17 cellular contexts compared by ENCODE assay signal in the genomic region with DNA sequence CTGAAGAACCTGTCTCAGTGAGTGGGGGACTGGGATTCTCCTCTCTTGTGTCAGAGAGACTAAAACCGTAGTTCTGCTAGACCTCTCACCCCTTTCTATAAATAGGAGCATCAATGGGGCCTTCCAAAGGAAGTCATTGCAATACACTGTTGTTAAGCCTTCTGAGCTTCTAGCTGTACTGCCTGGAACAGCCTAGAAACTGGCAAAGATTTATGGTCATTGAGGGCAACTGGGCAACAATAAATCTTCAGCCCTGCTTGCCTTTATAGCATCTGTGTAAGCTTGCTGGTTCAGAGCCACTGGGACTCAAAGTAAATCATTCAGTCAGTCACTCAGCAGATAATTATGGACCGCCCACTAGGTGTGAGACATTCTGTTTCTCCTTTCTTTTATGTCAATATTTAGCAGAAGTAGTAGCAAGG. TPM values are rescaled to one million over a fixed set of nuclear protein-coding genes. Genes with fewer than 3 reads are reported as not detected.
DNase-seq lines count a peak whose midpoint lies in the region; ATAC-seq and TF ChIP-seq lines count a peak whose summit lies in the region.
"Had no signal": no experiment of that assay in that cellular context is flagged by ENCODE, and none has a peak within 500 bp of the region (broad histone marks: within the 10 kb centered on the region; RNA-seq: fewer than 3 reads in every experiment).

No MANE protein-coding gene starts in this region.

- no peak overlapping the region for H3K4me3 ChIP-seq in heart right ventricle
- H3K4me3 ChIP-seq: pancreas had no signal

- WGBS in heart right ventricle, 2 donors, result 46 to 49% methylated on average over 2 of the region's 2 CpGs

- no peak for TF ChIP-seq CTCF in heart right ventricle (IDR thresholded peaks at IDR 0.05)

- H3K4me1 ChIP-seq in heart right ventricle, result peaks cover 0 to 51% (median 26%) of the 10 kb centered on the region in 9 donors
- H3K4me1 ChIP-seq: pancreas had no signal

- ATAC-seq in heart right ventricle, result peak in 5 of 8 donors; percentile 34 to 60 (median 41)
- no peak for ATAC-seq in GM21786 (IDR thresholded peaks at IDR 0.05; ENCODE audit: unreplicated experiment)
- ATAC-seq in HG03045 (IDR thresholded peaks at IDR 0.05; ENCODE audit: unreplicated experiment), result no peak
- no peak for ATAC-seq in HG03097 (IDR thresholded peaks at IDR 0.05; ENCODE audit: low FRiP score, unreplicated experiment)
- ATAC-seq: stimulated activated naive CD8-positive, alpha-beta T cell treated with anti-CD3 and anti-CD28 coated beads, Interleukin-15, amount 100 ng/mL, for 72 hours; T-cell; WTC11 had no signal

- CTCF ChIA-PET in HEK293T (lab: Yijun Ruan, JAX), result no interaction called here

- DNase-seq in HEK293T (ENCODE audit: extremely low spot score) (peak; percentile 78), NCI-H69 (lab: John Stamatoyannopoulos, UW) (peak; percentile 98), heart right ventricle (no peak), renal cortical epithelial cell (ENCODE audit: low read depth) (peak; percentile 80), HPDE6-E6E7 (ENCODE audit: extremely low spot score) (no peak)
- DNase-seq: amniotic stem cell; immature natural killer cell; Kasumi-1; midbrain; NCI-H187 treated with DMSO at 0.1 percent for 48 hours; pancreas; stimulated activated naive CD8-positive, alpha-beta T cell treated with anti-CD3 and anti-CD28 coated beads, Interleukin-15, amount 100 ng/mL, for 72 hours; T-cell had no signal

- POLR2A ChIA-PET in HEK293T (lab: Yijun Ruan, JAX), result no interaction called here

- intact Hi-C loops in heart right ventricle (cut with DNase I), result no loop called here

- no peaks in the 10 kb centered on the region for H3K36me3 ChIP-seq in heart right ventricle
- H3K36me3 ChIP-seq: pancreas had no signal

- H3K27me3 ChIP-seq in heart right ventricle, result no peaks in the 10 kb centered on the region
- H3K27me3 ChIP-seq: pancreas had no signal

- H3K9me3 ChIP-seq in heart right ventricle, result no peaks in the 10 kb centered on the region
- H3K9me3 ChIP-seq: pancreas had no signal

- peak overlapping the region in 4 of 10 donors; percentile 8 to 31 (median 12) for H3K27ac ChIP-seq in heart right ventricle
- H3K27ac ChIP-seq: pancreas had no signal

TF ChIP-seq in HEK293T, 16 proteins besides CTCF, POLR2A, EP300 and RAD21:
- TF ChIP-seq SP1 (IDR thresholded peaks at IDR 0.05), result no peak
- TF ChIP-seq, protein P1, sequence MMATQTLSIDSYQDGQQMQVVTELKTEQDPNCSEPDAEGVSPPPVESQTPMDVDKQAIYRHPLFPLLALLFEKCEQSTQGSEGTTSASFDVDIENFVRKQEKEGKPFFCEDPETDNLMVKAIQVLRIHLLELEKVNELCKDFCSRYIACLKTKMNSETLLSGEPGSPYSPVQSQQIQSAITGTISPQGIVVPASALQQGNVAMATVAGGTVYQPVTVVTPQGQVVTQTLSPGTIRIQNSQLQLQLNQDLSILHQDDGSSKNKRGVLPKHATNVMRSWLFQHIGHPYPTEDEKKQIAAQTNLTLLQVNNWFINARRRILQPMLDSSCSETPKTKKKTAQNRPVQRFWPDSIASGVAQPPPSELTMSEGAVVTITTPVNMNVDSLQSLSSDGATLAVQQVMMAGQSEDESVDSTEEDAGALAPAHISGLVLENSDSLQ (IDR thresholded peaks at IDR 0.05), result peak; percentile 99
- no peak for TF ChIP-seq TARDBP (IDR thresholded peaks at IDR 0.05)
- TF ChIP-seq NFRKB (IDR thresholded peaks at IDR 0.05), result no peak
- no peak for TF ChIP-seq ZNF384 (IDR thresholded peaks at IDR 0.05)
- TF ChIP-seq SUZ12 (IDR thresholded peaks at IDR 0.05), result no peak
- TF ChIP-seq LEF1 (IDR thresholded peaks at IDR 0.05; ENCODE audit: borderline replicate concordance), result peak; percentile 98
- TF ChIP-seq CTBP1 (IDR thresholded peaks at IDR 0.05; ENCODE audit: borderline replicate concordance), result peak; percentile 97
- no peak for TF ChIP-seq L3MBTL2 (conservative IDR thresholded peaks at IDR 0.05)
- no peak for TF ChIP-seq FOXK2 (IDR thresholded peaks at IDR 0.05)
- no peak for TF ChIP-seq FOXA1 (IDR thresholded peaks at IDR 0.05)
- no peak for TF ChIP-seq HDGF (IDR thresholded peaks at IDR 0.05; ENCODE audit: borderline replicate concordance)
- no peak for TF ChIP-seq ELF4 (IDR thresholded peaks at IDR 0.05)
- TF ChIP-seq BHLHE40 (IDR thresholded peaks at IDR 0.05; ENCODE audit: borderline replicate concordance), result no peak
- peak; percentile 69; the same call in 1 of the 2 replicates for TF ChIP-seq ARNT (IDR thresholded peaks at IDR 0.05)

RNA-seq across cellular contexts. Expression of a gene that starts 53.2 kb away (rescaled TPM):
- total RNA-seq in heart right ventricle, result 100 to 1,000 TPM in 4 of 10 donors, 10 to 100 TPM in 6; 75.9 to 145 (median 95.6) TPM
- 10 to 100 TPM; 22.6 to 41.9 TPM for polyA plus RNA-seq in heart right ventricle
- 17.0 and 25.5 TPM in 2 replicates for total RNA-seq in renal cortical epithelial cell
- total RNA-seq: T-cell had no signal

Comparison
In these comparisons a context has a peak if more than half of its experiments do, and no peak if none do; other contexts are left out.
1. DNase-seq: peak in HEK293T (single experiment), NCI-H69 (single experiment) and renal cortical epithelial cell (single experiment); none in heart right ventricle (0 of 2) and HPDE6-E6E7 (single experiment).
2. ATAC-seq: peak in heart right ventricle (5 of 8); none in GM21786 (single experiment), HG03045 (single experiment) and HG03097 (single experiment).